Comparison of ENCODE assay signal across 8 cellular contexts in the genomic region with DNA sequence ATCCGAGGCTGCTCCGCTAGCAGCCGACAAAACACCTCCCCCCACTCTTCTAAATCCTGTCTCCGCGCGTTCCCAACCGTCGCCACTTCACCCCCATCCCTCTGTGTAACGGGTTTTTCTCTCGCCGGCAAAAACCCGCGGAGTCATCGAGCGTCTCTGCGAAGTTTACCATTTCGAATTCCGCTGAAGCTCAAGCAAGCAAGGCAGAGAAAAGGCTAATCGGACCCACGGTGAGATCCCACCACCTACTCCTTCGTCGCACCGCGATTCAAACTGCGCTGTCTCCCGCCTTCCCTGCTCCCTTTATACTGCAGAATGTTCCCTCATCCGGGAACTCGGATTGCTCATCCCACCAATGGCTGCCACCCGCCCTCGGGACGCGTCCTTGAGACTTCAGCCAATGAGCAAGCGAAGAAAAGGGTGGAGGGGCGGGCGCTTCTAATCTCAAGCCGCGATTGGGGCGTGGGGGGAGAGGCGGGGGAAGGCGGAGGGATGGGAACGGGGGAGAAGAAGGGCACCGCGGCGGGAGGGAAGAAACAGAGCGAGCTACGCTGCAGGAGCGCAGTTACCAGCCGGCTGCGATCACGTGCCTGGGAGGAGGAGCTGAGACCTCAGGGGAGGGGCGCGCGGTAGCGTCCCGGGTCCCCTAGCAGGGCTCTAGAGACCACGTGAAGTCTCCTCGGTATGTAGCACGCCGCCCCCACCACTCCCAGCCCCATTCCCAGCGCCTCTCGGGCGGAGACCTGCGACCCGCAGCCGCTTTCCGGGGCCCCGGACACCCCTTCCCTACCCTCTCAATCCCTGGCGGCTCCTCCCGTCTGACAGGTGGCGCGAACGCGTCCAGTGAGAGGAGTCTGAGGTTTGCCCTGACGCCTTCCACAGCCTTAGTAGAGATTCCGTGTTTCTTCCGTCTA. TPM values are rescaled to one million over a fixed set of nuclear protein-coding genes. Genes with fewer than 3 reads are reported as not detected.
DNase-seq lines count a peak whose midpoint lies in the region; ATAC-seq, FAIRE-seq and TF ChIP-seq lines count a peak whose summit lies in the region.

Gene H2AZ1 (minus strand): TSS at position 277 of the 914 bp plus-strand sequence. CDS start 105 bp downstream, at position 172.

- TF ChIP-seq CTCF in keratinocyte (optimal IDR thresholded peaks at IDR 0.05 in 1 of 3, IDR thresholded peaks at IDR 0.05 in 1 of 3, conservative IDR thresholded peaks at IDR 0.05 in 1 of 3; ENCODE audit: extremely low read depth in 1 of 3, insufficient read depth in 2 of 3, low read length in 3 of 3): peak in 1 of 3 experiments; percentile 22

- H3K9ac ChIP-seq in keratinocyte (ENCODE audit: control insufficient read depth, extremely low read depth, insufficient read depth, low read length): peak within 1 kb of the TSS; percentile 91

- dilution Hi-C loops in keratinocyte (cut with MboI; ENCODE audit: extremely low pct_ligation_motif_present, low sequenced_read_pairs): no loop called here

- H3K79me2 ChIP-seq in keratinocyte (ENCODE audit: control insufficient read depth, insufficient read depth, low read length): peaks cover 32% of the 10 kb centered on the region

- peaks cover 3% of the 10 kb centered on the region for H4K20me1 ChIP-seq in keratinocyte (ENCODE audit: control insufficient read depth, extremely low read depth, insufficient read depth, low read length)

- H3K4me1 ChIP-seq in keratinocyte (ENCODE audit: control insufficient read depth, extremely low read depth, insufficient read depth, low read length): peaks cover 29% of the 10 kb centered on the region

- no peaks in the 10 kb centered on the region for H3K27me3 ChIP-seq in keratinocyte (ENCODE audit: control insufficient read depth, extremely low read depth, insufficient read depth, low read length)

- FAIRE-seq in keratinocyte (lab: Jason Lieb, UNC): peak; percentile 56

- peak within 1 kb of the TSS; percentile 80 to 95 (median 85) for H3K4me3 ChIP-seq in keratinocyte (ENCODE audit: control insufficient read depth in 2 of 3, extremely low read depth in 1 of 3, insufficient read depth in 2 of 3, low read depth in 1 of 3, low read length in 3 of 3)

- peak within 1 kb of the TSS; percentile 99 for H3K4me2 ChIP-seq in keratinocyte (ENCODE audit: control insufficient read depth, extremely low read depth, insufficient read depth, low read depth, low read length)

- TF ChIP-seq POLR2A in GM19193 (IDR thresholded peaks at IDR 0.05; ENCODE audit: extremely low read depth, insufficient read depth, insufficient read length): peak; percentile 99

- no peaks in the 10 kb centered on the region for H3K9me3 ChIP-seq in keratinocyte (ENCODE audit: control insufficient read depth, low read depth, low read length)

- peak within 1 kb of the TSS; percentile 87 for H3K27ac ChIP-seq in keratinocyte (ENCODE audit: control insufficient read depth, insufficient read depth, low read length)

- H2AFZ ChIP-seq in keratinocyte (ENCODE audit: control insufficient read depth, low read length): peak within 1 kb of the TSS; percentile 85

- DNase-seq in Ammon's horn (ENCODE audit: low spot score) (peak; percentile 99), NCI-H460 (ENCODE audit: extremely low read depth, low read depth) (peak; percentile 98), cerebellum (ENCODE audit: low spot score) (peak; percentile 98), keratinocyte (ENCODE audit: low read depth, low spot score) (peak; percentile 89)
- DNase-seq in activated CD4-positive, CD25-positive, alpha-beta regulatory T cell treated with anti-CD3 and anti-CD28 coated beads, Interleukin-2, amount 50 U/mL, for 72 hours: peak; percentile 92
- DNase-seq in stimulated activated CD4-positive, alpha-beta T cell treated with anti-CD3 and anti-CD28 coated beads, Interleukin-15, amount 100 ng/mL, for 1 hour (ENCODE audit: low read depth in 1 of 2, low spot score in 1 of 2): peak; percentile 93

- peak; percentile 67 for ATAC-seq in HG03432 (IDR thresholded peaks at IDR 0.05; ENCODE audit: unreplicated experiment)

- peaks cover 1 to 16% of the 10 kb centered on the region in 2 experiments for H3K36me3 ChIP-seq in keratinocyte (ENCODE audit: control insufficient read depth in 2 of 2, extremely low read depth in 1 of 2, insufficient read depth in 2 of 2, low read length in 2 of 2)

- no peaks in the 10 kb centered on the region for H3K9me1 ChIP-seq in keratinocyte (ENCODE audit: control insufficient read depth, extremely low read depth, insufficient read depth, low read length)

RNA-seq across cellular contexts. Expression of gene H2AZ1, which starts in this region (rescaled TPM):
- 424 and 447 TPM in 2 replicates for total RNA-seq in NCI-H460 (2014; rRNA removed; shearing (Covaris generic))
- 593 and 720 TPM in 2 replicates for polyA plus RNA-seq in NCI-H460 (2014; cell fraction: nucleus; rRNA removed)
- total RNA-seq in cerebellum: 121 TPM
- polyA plus RNA-seq in keratinocyte: 169 to 452 TPM (median 419 TPM) in 3 replicates
- 320 TPM for polyA plus RNA-seq in keratinocyte (2011; ENCODE audit: low read depth)
- polyA plus RNA-seq in keratinocyte (2011; cell fraction: cytosol; rRNA removed): 194 and 267 TPM in 2 replicates
- 77.8 and 102 TPM in 2 replicates for polyA plus RNA-seq in keratinocyte (2011; cell fraction: nucleus; rRNA removed)
- polyA plus RNA-seq in keratinocyte (2012; ENCODE audit: low replicate concordance): 252 and 432 TPM in 2 replicates
- 40.0 to 225 TPM (median 97.8 TPM) in 3 replicates for polyA minus RNA-seq in keratinocyte
- polyA minus RNA-seq in keratinocyte (2011; cell fraction: cytosol; rRNA and poly(A)+ RNA removed): 110 TPM
- 22.7 and 27.8 TPM in 2 replicates for polyA minus RNA-seq in keratinocyte (2011; cell fraction: nucleus; rRNA and poly(A)+ RNA removed)

Comparison
In these comparisons a context has a peak if more than half of its experiments do, and no peak if none do; other contexts are left out.
1. Peak in every context shown above with its lines: DNase-seq, ATAC-seq, H3K4me3 ChIP-seq and H3K27ac ChIP-seq.